Comparison of ENCODE assay signal across 8 cellular contexts in the genomic region with DNA sequence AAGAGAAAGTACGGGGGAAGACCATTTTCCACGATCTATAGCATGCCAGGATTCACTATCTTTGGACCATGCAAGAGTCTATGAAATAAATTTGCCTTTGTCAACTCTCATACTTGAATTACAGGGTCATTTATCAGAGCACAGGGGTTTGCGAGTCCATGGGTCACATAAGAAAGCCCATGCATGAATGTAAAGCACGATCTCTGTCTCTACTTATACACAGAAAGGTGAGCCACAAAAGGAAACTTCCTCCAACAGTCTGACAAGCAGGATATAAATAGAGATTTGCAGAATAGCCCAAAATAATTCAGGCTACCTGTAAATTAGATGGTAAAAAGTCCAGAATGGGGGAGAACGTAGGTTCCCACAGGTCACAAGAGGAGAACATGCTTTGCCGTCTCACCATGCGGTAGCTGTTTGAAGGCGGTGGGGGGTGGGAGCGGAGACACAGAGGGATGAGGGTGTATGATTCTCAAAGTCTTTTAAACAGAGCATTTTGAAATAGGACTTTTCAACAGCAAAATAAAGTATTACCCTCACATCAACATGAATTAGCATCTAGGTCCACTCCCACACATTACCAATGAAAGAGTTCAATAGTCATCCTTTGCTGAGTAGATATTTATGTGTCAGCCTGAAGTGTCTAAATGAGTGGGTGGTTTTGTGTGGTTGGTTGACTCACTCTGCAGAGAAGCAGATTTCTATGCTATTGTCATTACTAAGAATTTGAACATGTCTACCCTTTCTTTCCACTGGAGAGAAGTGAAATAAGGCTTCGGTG.
DNase-seq lines count a peak whose midpoint lies in the region; ATAC-seq, FAIRE-seq and TF ChIP-seq lines count a peak whose summit lies in the region.

No MANE protein-coding gene starts in this region.

- H3K4me2 ChIP-seq in Karpas-422 (ENCODE audit: low read depth, low read length, poor library complexity, severe bottlenecking) = peak overlapping the region; percentile 68
- no peak overlapping the region for H3K4me2 ChIP-seq in PC-9

- no peak overlapping the region for H2AFZ ChIP-seq in Karpas-422 (ENCODE audit: low read length)
- no peak overlapping the region for H2AFZ ChIP-seq in PC-9

- H3K27ac ChIP-seq in Karpas-422 (ENCODE audit: low read length) (peak overlapping the region; percentile 86), right atrium auricular region (no peak overlapping the region), PC-9 (no peak overlapping the region)

- DNase-seq in GM12891 (ENCODE audit: insufficient read length, low spot score) (no peak), Karpas-422 (peak; percentile 70), foreskin fibroblast (peak; percentile 71 to 82), NCI-H82 treated with DMSO at 0.1 percent for 48 hours (lab: John Stamatoyannopoulos, UW; ENCODE audit: unreplicated experiment) (no peak), DMS79 (lab: John Stamatoyannopoulos, UW) (no peak), right atrium auricular region (ENCODE audit: low spot score) (no peak), PC-9 (no peak)

- H3K4me1 ChIP-seq in Karpas-422 (ENCODE audit: low read length) (peaks cover 100% of the 10 kb centered on the region), right atrium auricular region (peaks cover 0 to under 1% of the 10 kb centered on the region in 2 donors), PC-9 (replicated peaks; ENCODE audit: insufficient read depth) (no peaks in the 10 kb centered on the region)

- intact Hi-C loops in PC-9 (cut with micrococcal nuclease; ENCODE audit: unreplicated experiment) = no loop called here

- no peaks in the 10 kb centered on the region for H4K20me1 ChIP-seq in Karpas-422 (ENCODE audit: insufficient read depth, low read depth, low read length)
- H4K20me1 ChIP-seq in PC-9 (ENCODE audit: insufficient read depth) = no peaks in the 10 kb centered on the region

- peak overlapping the region; percentile 56 for H3K9ac ChIP-seq in Karpas-422 (ENCODE audit: low read length)

- TF ChIP-seq POLR2A in GM12891 (IDR thresholded peaks at IDR 0.05; ENCODE audit: low read depth, low read length) = no peak

- peak; percentile 89 for FAIRE-seq in GM12891 (lab: Jason Lieb, UNC)

- no TSS peak for BruUV-seq in PC-9 (replicated peaks; lab: Mats Ljungman, UMichigan)

- H3K4me3 ChIP-seq in Karpas-422 (ENCODE audit: low read length) = peak overlapping the region; percentile 45
- H3K4me3 ChIP-seq in foreskin fibroblast (ENCODE audit: low read depth in 1 of 2, low read length in 2 of 2) = no peak overlapping the region
- no peak overlapping the region for H3K4me3 ChIP-seq in right atrium auricular region
- no peak overlapping the region for H3K4me3 ChIP-seq in PC-9

- peak; percentile 62 for ATAC-seq in GM21529 (IDR thresholded peaks at IDR 0.05; ENCODE audit: unreplicated experiment)

- CTCF ChIA-PET in PC-9 (lab: Charles Lee) = no interaction called here

- H3F3A ChIP-seq in PC-9 (ENCODE audit: insufficient read depth, low read depth) = no peaks in the 10 kb centered on the region

- POLR2A ChIA-PET in PC-9 (lab: Charles Lee; ENCODE audit: unreplicated experiment) = no interaction called here

- H3K79me2 ChIP-seq in Karpas-422 (ENCODE audit: low read length) (peaks cover 94% of the 10 kb centered on the region), PC-9 (ENCODE audit: low read depth) (no peaks in the 10 kb centered on the region)

- TF ChIP-seq CTCF in foreskin fibroblast (IDR thresholded peaks at IDR 0.05; ENCODE audit: low read depth, low read length) = no peak
- no peak for TF ChIP-seq CTCF in right atrium auricular region (IDR thresholded peaks at IDR 0.05)
- no peak for TF ChIP-seq CTCF in PC-9 (conservative IDR thresholded peaks at IDR 0.05)

- H3K36me3 ChIP-seq in Karpas-422 (ENCODE audit: insufficient read depth, low read length) (peaks cover 21% of the 10 kb centered on the region; the same call in 1 of the 2 replicates), right atrium auricular region (no peaks in the 10 kb centered on the region), PC-9 (ENCODE audit: low read depth) (no peaks in the 10 kb centered on the region)

- H3K9me3 ChIP-seq in Karpas-422 (ENCODE audit: low read length) (no peaks in the 10 kb centered on the region), right atrium auricular region (peaks cover 0 to 5% of the 10 kb centered on the region in 2 donors), PC-9 (ENCODE audit: insufficient read depth, low read depth) (no peaks in the 10 kb centered on the region)

- no peaks in the 10 kb centered on the region for H3K9me2 ChIP-seq in Karpas-422 (replicated peaks; ENCODE audit: insufficient read depth, low read length)
- H3K9me2 ChIP-seq in PC-9 (ENCODE audit: insufficient read depth) = no peaks in the 10 kb centered on the region

- no peaks in the 10 kb centered on the region for H3K27me3 ChIP-seq in Karpas-422 (ENCODE audit: low read length)
- H3K27me3 ChIP-seq in right atrium auricular region = no peaks in the 10 kb centered on the region
- H3K27me3 ChIP-seq in PC-9 (ENCODE audit: insufficient read depth, low read depth) = peaks cover 8% of the 10 kb centered on the region; the same call in 1 of the 2 replicates

TF ChIP-seq in GM12891, 5 proteins besides CTCF, POLR2A, EP300 and RAD21:
- TF ChIP-seq TAF1 (IDR thresholded peaks at IDR 0.05; ENCODE audit: low read depth, low read length) (no peak), PAX5 (IDR thresholded peaks at IDR 0.05; ENCODE audit: insufficient read depth, low read length, severe bottlenecking) (peak; percentile 3), SPI1 (IDR thresholded peaks at IDR 0.05; ENCODE audit: low read depth, low read length) (peak; percentile 30; the same call in 1 of the 2 replicates), POU2F2 (IDR thresholded peaks at IDR 0.05; ENCODE audit: low read depth, low read length) (0 out of 2 replicates have a peak, but pooled peaks have one; percentile 46), POLR2AphosphoS5 (IDR thresholded peaks at IDR 0.05; ENCODE audit: low read depth, low read length) (no peak)

Comparison
In these comparisons a context has a peak if more than half of its experiments do, and no peak if none do; other contexts are left out.
1. DNase-seq: peak in Karpas-422 (single experiment) and foreskin fibroblast (2 of 2); none in GM12891 (single experiment), NCI-H82 treated with DMSO at 0.1 percent for 48 hours (single experiment), DMS79 (single experiment), right atrium auricular region (single experiment) and PC-9 (0 of 2).